Comparison of ENCODE assay signal across 1 cellular context in the genomic region with DNA sequence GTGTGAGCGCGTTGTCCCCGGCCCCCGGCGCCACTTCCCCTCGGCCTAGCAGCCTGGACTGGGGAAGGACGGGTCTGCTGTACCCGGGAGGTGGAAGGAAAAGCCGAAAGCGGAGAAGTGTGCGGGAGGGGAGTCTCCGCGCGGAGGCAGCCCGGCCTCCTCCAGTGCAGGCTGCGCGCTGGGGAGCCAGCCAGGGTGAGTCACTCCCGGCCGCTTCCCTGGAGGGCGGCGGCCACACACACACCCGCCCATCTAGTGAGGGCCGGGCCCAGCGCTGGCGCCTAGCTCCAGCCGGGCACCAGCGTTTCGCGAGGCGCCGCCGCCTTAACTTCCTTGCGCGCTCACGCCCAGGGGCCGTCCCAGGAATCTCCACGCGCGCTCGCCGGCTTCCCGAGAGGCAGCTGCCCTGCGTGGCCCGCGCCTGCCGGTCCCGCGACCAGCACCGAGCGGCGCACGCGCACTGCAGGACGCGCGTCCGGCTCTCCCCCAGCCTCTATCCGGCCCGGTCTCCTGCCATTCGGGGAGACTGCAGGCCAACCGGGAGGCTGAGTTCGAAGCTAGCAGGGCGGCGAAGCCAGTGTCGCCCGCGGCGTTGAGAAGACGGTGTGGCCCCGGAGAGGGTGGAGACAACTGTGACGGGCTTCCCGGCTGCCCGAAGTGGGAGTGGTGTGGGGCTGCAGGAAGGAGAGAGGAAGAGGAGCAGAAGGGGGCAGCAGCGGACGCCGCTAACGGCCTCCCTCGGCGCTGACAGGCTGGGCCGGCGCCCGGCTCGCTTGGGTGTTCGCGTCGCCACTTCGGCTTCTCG.
TF ChIP-seq lines count a peak whose summit lies in the region.

Gene JAK2, plus strand, starts transcription at position 702 of the 805 bp plus-strand sequence. CDS start 36,716 bp downstream, outside the sequence.

TF ChIP-seq in HepG2, 621 proteins besides CTCF, POLR2A, EP300 and RAD21 (continued from another document and continues in another):
- peak; percentile 63; the same call in 1 of the 2 replicates for TF ChIP-seq ZSCAN5A (CRISPR knock-in tag; IDR thresholded peaks at IDR 0.05; ENCODE audit: borderline replicate concordance)
- TF ChIP-seq, protein P1, sequence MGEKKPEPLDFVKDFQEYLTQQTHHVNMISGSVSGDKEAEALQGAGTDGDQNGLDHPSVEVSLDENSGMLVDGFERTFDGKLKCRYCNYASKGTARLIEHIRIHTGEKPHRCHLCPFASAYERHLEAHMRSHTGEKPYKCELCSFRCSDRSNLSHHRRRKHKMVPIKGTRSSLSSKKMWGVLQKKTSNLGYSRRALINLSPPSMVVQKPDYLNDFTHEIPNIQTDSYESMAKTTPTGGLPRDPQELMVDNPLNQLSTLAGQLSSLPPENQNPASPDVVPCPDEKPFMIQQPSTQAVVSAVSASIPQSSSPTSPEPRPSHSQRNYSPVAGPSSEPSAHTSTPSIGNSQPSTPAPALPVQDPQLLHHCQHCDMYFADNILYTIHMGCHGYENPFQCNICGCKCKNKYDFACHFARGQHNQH (CRISPR knock-in tag; IDR thresholded peaks at IDR 0.05), result peak; percentile 58
- TF ChIP-seq ZSCAN22 (CRISPR knock-in tag; IDR thresholded peaks at IDR 0.05), result no peak
- TF ChIP-seq TFAP4 (IDR thresholded peaks at IDR 0.05; ENCODE audit: borderline replicate concordance, low read depth), result no peak
- no peak for TF ChIP-seq NBN (conservative IDR thresholded peaks at IDR 0.05)
- TF ChIP-seq MLXIP (CRISPR knock-in tag; IDR thresholded peaks at IDR 0.05; ENCODE audit: borderline replicate concordance), result 0 out of 2 replicates have a peak, but pooled peaks have one; percentile 18
- TF ChIP-seq ZSCAN25 (CRISPR knock-in tag; IDR thresholded peaks at IDR 0.05), result peak; percentile 53; the same call in 1 of the 2 replicates
- TF ChIP-seq ZNF891 (CRISPR knock-in tag; IDR thresholded peaks at IDR 0.05), result no peak; the same call in 1 of the 2 replicates
- TF ChIP-seq ZNF652 (CRISPR knock-in tag; IDR thresholded peaks at IDR 0.05; ENCODE audit: borderline replicate concordance, low read depth), result no peak
- no peak; the same call in 1 of the 2 replicates for TF ChIP-seq ZNF446 (CRISPR knock-in tag; IDR thresholded peaks at IDR 0.05)
- TF ChIP-seq ZNF34 (CRISPR knock-in tag; IDR thresholded peaks at IDR 0.05; ENCODE audit: borderline replicate concordance), result no peak
- no peak for TF ChIP-seq PAWR (CRISPR knock-in tag; IDR thresholded peaks at IDR 0.05; ENCODE audit: borderline replicate concordance)
- no peak for TF ChIP-seq ATF1 (CRISPR knock-in tag; IDR thresholded peaks at IDR 0.05)
- TF ChIP-seq ZNF329 (CRISPR knock-in tag; IDR thresholded peaks at IDR 0.05; ENCODE audit: low read depth), result peak; percentile 66
- TF ChIP-seq ZNF619 (CRISPR knock-in tag; IDR thresholded peaks at IDR 0.05), result peak; percentile 69; the same call in 1 of the 2 replicates
- TF ChIP-seq ELF4 (CRISPR knock-in tag; IDR thresholded peaks at IDR 0.05; ENCODE audit: borderline replicate concordance), result no peak; the same call in 1 of the 2 replicates
- TF ChIP-seq ATF7 (IDR thresholded peaks at IDR 0.05), result no peak
- TF ChIP-seq ATF7 (CRISPR knock-in tag; IDR thresholded peaks at IDR 0.05), result no peak; the same call in 1 of the 2 replicates
- peak; percentile 39; the same call in 1 of the 2 replicates for TF ChIP-seq ZNF556 (CRISPR knock-in tag; IDR thresholded peaks at IDR 0.05; ENCODE audit: borderline replicate concordance)
- TF ChIP-seq ETV6 (CRISPR knock-in tag; conservative IDR thresholded peaks at IDR 0.05), result peak; percentile 85
- no peak for TF ChIP-seq ZNF569 (CRISPR knock-in tag; IDR thresholded peaks at IDR 0.05; ENCODE audit: borderline replicate concordance)
- TF ChIP-seq SMYD3 (CRISPR knock-in tag; IDR thresholded peaks at IDR 0.05), result no peak
- peak; percentile 87 for TF ChIP-seq YEATS4 (CRISPR knock-in tag; IDR thresholded peaks at IDR 0.05; ENCODE audit: borderline replicate concordance)
- TF ChIP-seq ZNF460 (CRISPR knock-in tag; IDR thresholded peaks at IDR 0.05; ENCODE audit: borderline replicate concordance), result no peak
- TF ChIP-seq JUND (CRISPR knock-in tag; IDR thresholded peaks at IDR 0.05), result peak; percentile 84
- TF ChIP-seq HCFC1 (IDR thresholded peaks at IDR 0.05; ENCODE audit: low read depth, low read length), result no peak
- TF ChIP-seq ZNF234 (CRISPR knock-in tag; conservative IDR thresholded peaks at IDR 0.05), result no peak
- no peak for TF ChIP-seq ZNF597 (CRISPR knock-in tag; IDR thresholded peaks at IDR 0.05)
- TF ChIP-seq HMG20A (CRISPR knock-in tag; IDR thresholded peaks at IDR 0.05; ENCODE audit: borderline replicate concordance), result no peak; the same call in 1 of the 2 replicates
- TF ChIP-seq SAFB2 (CRISPR knock-in tag; IDR thresholded peaks at IDR 0.05; ENCODE audit: borderline replicate concordance, low read depth), result peak; percentile 24; the same call in 1 of the 2 replicates
- peak; percentile 14; the same call in 1 of the 2 replicates for TF ChIP-seq ZNF792 (CRISPR knock-in tag; IDR thresholded peaks at IDR 0.05)
- no peak for TF ChIP-seq ZNF550 (CRISPR knock-in tag; IDR thresholded peaks at IDR 0.05; ENCODE audit: borderline replicate concordance)
- TF ChIP-seq, protein P2, sequence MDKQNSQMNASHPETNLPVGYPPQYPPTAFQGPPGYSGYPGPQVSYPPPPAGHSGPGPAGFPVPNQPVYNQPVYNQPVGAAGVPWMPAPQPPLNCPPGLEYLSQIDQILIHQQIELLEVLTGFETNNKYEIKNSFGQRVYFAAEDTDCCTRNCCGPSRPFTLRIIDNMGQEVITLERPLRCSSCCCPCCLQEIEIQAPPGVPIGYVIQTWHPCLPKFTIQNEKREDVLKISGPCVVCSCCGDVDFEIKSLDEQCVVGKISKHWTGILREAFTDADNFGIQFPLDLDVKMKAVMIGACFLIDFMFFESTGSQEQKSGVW (CRISPR knock-in tag; IDR thresholded peaks at IDR 0.05; ENCODE audit: borderline replicate concordance), result peak; percentile 12; the same call in 1 of the 2 replicates
- TF ChIP-seq ZNF382 (CRISPR knock-in tag; IDR thresholded peaks at IDR 0.05; ENCODE audit: borderline replicate concordance), result no peak
- peak; percentile 42; the same call in 1 of the 2 replicates for TF ChIP-seq ZNF549 (CRISPR knock-in tag; IDR thresholded peaks at IDR 0.05)
- TF ChIP-seq ZBTB1 (CRISPR knock-in tag; IDR thresholded peaks at IDR 0.05; ENCODE audit: borderline replicate concordance), result no peak
- peak; percentile 80 for TF ChIP-seq GABPB1 (CRISPR knock-in tag; IDR thresholded peaks at IDR 0.05)
- TF ChIP-seq PRMT3 (CRISPR knock-in tag; IDR thresholded peaks at IDR 0.05; ENCODE audit: borderline replicate concordance, low read depth), result 0 out of 2 replicates have a peak, but pooled peaks have one; percentile 82
- peak; percentile 46; the same call in 1 of the 2 replicates for TF ChIP-seq GATAD1 (CRISPR knock-in tag; IDR thresholded peaks at IDR 0.05)
- TF ChIP-seq KDM5B (CRISPR knock-in tag; IDR thresholded peaks at IDR 0.05; ENCODE audit: borderline replicate concordance), result peak; percentile 98
- TF ChIP-seq XBP1 (CRISPR knock-in tag; IDR thresholded peaks at IDR 0.05), result no peak
- TF ChIP-seq ZNF484 (CRISPR knock-in tag; IDR thresholded peaks at IDR 0.05; ENCODE audit: borderline replicate concordance, low read depth), result no peak
- no peak for TF ChIP-seq BCLAF1 (IDR thresholded peaks at IDR 0.05)
- TF ChIP-seq PHF20 (CRISPR knock-in tag; IDR thresholded peaks at IDR 0.05), result peak; percentile 70
- no peak for TF ChIP-seq MIER2 (CRISPR knock-in tag; IDR thresholded peaks at IDR 0.05)
- no peak for TF ChIP-seq ZNF512B (CRISPR knock-in tag; IDR thresholded peaks at IDR 0.05; ENCODE audit: borderline replicate concordance)
- TF ChIP-seq SP5 (CRISPR knock-in tag; IDR thresholded peaks at IDR 0.05; ENCODE audit: borderline replicate concordance, low read depth), result no peak
